In genomic region chr16:28338230-28338629, GRCh38 we compare ENCODE assay signal across 2 cellular contexts. TPM values are rescaled to one million over a fixed set of nuclear protein-coding genes. Genes with fewer than 3 reads are reported as not detected.
"Had no signal": no experiment of that assay in that cellular context is flagged by ENCODE, and none has a peak within 500 bp of the region (broad histone marks: within the 10 kb centered on the region; RNA-seq: fewer than 3 reads in every experiment).

No MANE protein-coding gene starts in this region.

RNA-seq across cellular contexts. Expression of gene NPIPB6, which starts 25.1 kb away (rescaled TPM):
- total RNA-seq: occipital lobe had no signal

RNA-seq across cellular contexts. Expression of gene SBK1, which starts 45.9 kb away (rescaled TPM):
- total RNA-seq: osteoblast had no signal
